Comparison of ENCODE assay signal across 8 cellular contexts in genomic region chrX:19990519-19991349, GRCh38. TPM values are rescaled to one million over a fixed set of nuclear protein-coding genes. Genes with fewer than 3 reads are reported as not detected.
DNase-seq lines count a peak whose midpoint lies in the region; ATAC-seq and TF ChIP-seq lines count a peak whose summit lies in the region.

TSS of gene BCLAF3 (minus strand) at chrX:19991061. CDS start at chrX:19970264, 20,797 bp downstream.

- no peaks in the 10 kb centered on the region for H3K27me3 ChIP-seq in DND-41 (ENCODE audit: insufficient read depth, low read length, poor library complexity)

- H3K4me3 ChIP-seq in DND-41 (ENCODE audit: low read depth in 1 of 2, low read length in 2 of 2) (peak within 1 kb of the TSS; percentile 50 to 77), fibroblast of mammary gland (ENCODE audit: control insufficient read depth, low read depth, low read length) (peak within 1 kb of the TSS; percentile 57)

- H4K20me1 ChIP-seq in DND-41 (ENCODE audit: insufficient read depth, low read length), result no peaks in the 10 kb centered on the region

- no peaks in the 10 kb centered on the region for H3K9me3 Mint-ChIP-seq in activated T-helper 1 cell treated with anti-CD3 and anti-CD28 coated beads, Interleukin-12 subunit alpha, Interleukin-12 subunit beta, Interleukin-2, Interleukin-4 antibody, amounts not matched to agents 30 ng/mL and 10 ng/mL and 1 ng/mL, durations not matched to agents 14 hours and 24 hours and 36 hours
- peaks cover 4% of the 10 kb centered on the region for H3K9me3 Mint-ChIP-seq in natural killer cell treated with Interleukin-12 subunit alpha and Interleukin-12 subunit beta and Interleukin-15 and Interleukin-18, amount 100 ng/mL, for 72 hours

- peak within 1 kb of the TSS; percentile 85 for H3K4me2 ChIP-seq in DND-41 (ENCODE audit: insufficient read depth, low read length)

- peaks cover 17% of the 10 kb centered on the region for H3K4me1 Mint-ChIP-seq in activated T-helper 1 cell treated with anti-CD3 and anti-CD28 coated beads, Interleukin-12 subunit alpha, Interleukin-12 subunit beta, Interleukin-2, Interleukin-4 antibody, amounts not matched to agents 30 ng/mL and 10 ng/mL and 1 ng/mL, durations not matched to agents 14 hours and 24 hours and 36 hours (ENCODE audit: low read depth)
- peaks cover 12% of the 10 kb centered on the region in 2 donors for H3K4me1 Mint-ChIP-seq in natural killer cell treated with Interleukin-12 subunit alpha and Interleukin-12 subunit beta and Interleukin-15 and Interleukin-18, amount 100 ng/mL, for 72 hours (ENCODE audit: low read depth in 2 of 2)

- TF ChIP-seq CTCF in DND-41 (IDR thresholded peaks at IDR 0.05; ENCODE audit: borderline replicate concordance, extremely low read depth, low read length, poor library complexity, severe bottlenecking), result peak; percentile 75
- no peak for TF ChIP-seq CTCF in fibroblast of mammary gland (conservative IDR thresholded peaks at IDR 0.05; ENCODE audit: control insufficient read depth, insufficient read depth, low read depth, low read length)

- in situ Hi-C loops in KBM-7 (cut with MboI; ENCODE audit: low pct_unique_long_range_greater_than_20kb, low sequenced_read_pairs), result no loop called here

- H3K9me3 ChIP-seq in DND-41 (ENCODE audit: insufficient read depth, low read length, severe bottlenecking), result no peaks in the 10 kb centered on the region

- DNase-seq in DND-41, result peak; percentile 90
- DNase-seq in KBM-7, result peak; percentile 95
- DNase-seq in activated T-helper 1 cell treated with anti-CD3 and anti-CD28 coated beads, Interleukin-12 subunit alpha, Interleukin-12 subunit beta, Interleukin-2, Interleukin-4 antibody, amounts not matched to agents 30 ng/mL and 10 ng/mL and 1 ng/mL, durations not matched to agents 14 hours and 24 hours and 36 hours (ENCODE audit: low spot score), result peak; percentile 81
- DNase-seq in fibroblast of mammary gland (ENCODE audit: low read depth), result peak; percentile 78
- DNase-seq in natural killer cell treated with Interleukin-12 subunit alpha and Interleukin-12 subunit beta and Interleukin-15 and Interleukin-18, amount 100 ng/mL, for 72 hours (ENCODE audit: low spot score), result peak; percentile 92
- DNase-seq in stimulated activated naive CD4-positive, alpha-beta T cell treated with Interleukin-2 at 50 U/mL for 16 hours (lab: John Stamatoyannopoulos, UW), result peak; percentile 80

- H3K4me1 ChIP-seq in DND-41 (ENCODE audit: insufficient read depth, low read length), result peaks cover 21% of the 10 kb centered on the region

- H3K4me3 Mint-ChIP-seq in activated T-helper 1 cell treated with anti-CD3 and anti-CD28 coated beads, Interleukin-12 subunit alpha, Interleukin-12 subunit beta, Interleukin-2, Interleukin-4 antibody, amounts not matched to agents 30 ng/mL and 10 ng/mL and 1 ng/mL, durations not matched to agents 14 hours and 24 hours and 36 hours, result peak within 1 kb of the TSS; percentile 94
- H3K4me3 Mint-ChIP-seq in natural killer cell treated with Interleukin-12 subunit alpha and Interleukin-12 subunit beta and Interleukin-15 and Interleukin-18, amount 100 ng/mL, for 72 hours, result peak within 1 kb of the TSS; percentile 96

- H3K79me2 ChIP-seq in DND-41 (ENCODE audit: insufficient read depth, low read length), result peaks cover 20% of the 10 kb centered on the region

- peaks cover under 1% of the 10 kb centered on the region for H3K36me3 Mint-ChIP-seq in activated T-helper 1 cell treated with anti-CD3 and anti-CD28 coated beads, Interleukin-12 subunit alpha, Interleukin-12 subunit beta, Interleukin-2, Interleukin-4 antibody, amounts not matched to agents 30 ng/mL and 10 ng/mL and 1 ng/mL, durations not matched to agents 14 hours and 24 hours and 36 hours (ENCODE audit: low read depth)
- no peaks in the 10 kb centered on the region for H3K36me3 Mint-ChIP-seq in natural killer cell treated with Interleukin-12 subunit alpha and Interleukin-12 subunit beta and Interleukin-15 and Interleukin-18, amount 100 ng/mL, for 72 hours

- H3K36me3 ChIP-seq in DND-41 (ENCODE audit: insufficient read depth, low read length), result no peaks in the 10 kb centered on the region

- H3K27me3 Mint-ChIP-seq in activated T-helper 1 cell treated with anti-CD3 and anti-CD28 coated beads, Interleukin-12 subunit alpha, Interleukin-12 subunit beta, Interleukin-2, Interleukin-4 antibody, amounts not matched to agents 30 ng/mL and 10 ng/mL and 1 ng/mL, durations not matched to agents 14 hours and 24 hours and 36 hours (ENCODE audit: insufficient read depth), result peaks cover 3% of the 10 kb centered on the region
- H3K27me3 Mint-ChIP-seq in natural killer cell treated with Interleukin-12 subunit alpha and Interleukin-12 subunit beta and Interleukin-15 and Interleukin-18, amount 100 ng/mL, for 72 hours, result peaks cover 0 to 6% of the 10 kb centered on the region in 2 donors

- intact Hi-C loops in activated T-helper 1 cell treated with anti-CD3 and anti-CD28 coated beads, Interleukin-12 subunit alpha, Interleukin-12 subunit beta, Interleukin-2, Interleukin-4 antibody, amounts not matched to agents 30 ng/mL and 10 ng/mL and 1 ng/mL, durations not matched to agents 14 hours and 24 hours and 36 hours (cut with micrococcal nuclease), result loop anchor here (1.0 to 10.0 kb wide), 11 partner anchors 26 to 1566 kb away; partner anchors contain the start of genes CDKL5, EIF1AX and PDHA1

- H2AFZ ChIP-seq in DND-41 (ENCODE audit: low read depth, low read length), result peak within 1 kb of the TSS; percentile 87

- ATAC-seq in DND-41 (ENCODE audit: insufficient read depth, low read depth) (peak; percentile 91), GM21723 (IDR thresholded peaks at IDR 0.05; ENCODE audit: unreplicated experiment) (peak; percentile 96)
- peak; percentile 95 to 96 for ATAC-seq in natural killer cell treated with Interleukin-12 subunit alpha and Interleukin-12 subunit beta and Interleukin-15 and Interleukin-18, amount 100 ng/mL, for 72 hours

- H3K27ac Mint-ChIP-seq in activated T-helper 1 cell treated with anti-CD3 and anti-CD28 coated beads, Interleukin-12 subunit alpha, Interleukin-12 subunit beta, Interleukin-2, Interleukin-4 antibody, amounts not matched to agents 30 ng/mL and 10 ng/mL and 1 ng/mL, durations not matched to agents 14 hours and 24 hours and 36 hours, result peak within 1 kb of the TSS; percentile 89
- H3K27ac Mint-ChIP-seq in natural killer cell treated with Interleukin-12 subunit alpha and Interleukin-12 subunit beta and Interleukin-15 and Interleukin-18, amount 100 ng/mL, for 72 hours, result peak within 1 kb of the TSS; percentile 55 to 78

- H3K27ac ChIP-seq in DND-41 (ENCODE audit: low read length), result peak within 1 kb of the TSS; percentile 76

- peak within 1 kb of the TSS; percentile 62 for H3K9ac ChIP-seq in DND-41 (ENCODE audit: low read depth, low read length)

TF ChIP-seq in PFSK-1, 5 proteins besides CTCF, POLR2A, EP300 and RAD21:
- TF ChIP-seq FOXP2 (optimal IDR thresholded peaks at IDR 0.05; ENCODE audit: borderline replicate concordance, extremely low read depth, extremely low read length, insufficient read depth) (peak; percentile 61), REST (IDR thresholded peaks at IDR 0.05; ENCODE audit: insufficient read depth in 1 of 2, low read depth in 2 of 2, low read length in 2 of 2) (no peak)

RNA-seq across cellular contexts. Expression of gene BCLAF3, which starts in this region (rescaled TPM):
- 3.3 TPM for polyA plus RNA-seq in PFSK-1 (2012; ENCODE audit: insufficient read length, low read depth)
- 5.4 and 6.2 TPM in 2 replicates for total RNA-seq in activated T-helper 1 cell treated with anti-CD3 and anti-CD28 coated beads, Interleukin-12 subunit alpha, Interleukin-12 subunit beta, Interleukin-2, Interleukin-4 antibody, amounts not matched to agents 30 ng/mL and 10 ng/mL and 1 ng/mL, durations not matched to agents 14 hours and 24 hours and 36 hours
- 1 to 10 TPM; 7.6 to 9.4 TPM for total RNA-seq in natural killer cell treated with Interleukin-12 subunit alpha and Interleukin-12 subunit beta and Interleukin-15 and Interleukin-18, amount 100 ng/mL, for 72 hours

Comparison
In these comparisons a context has a peak if more than half of its experiments do, and no peak if none do; other contexts are left out.
1. Peak in every context shown above with its lines: DNase-seq, ATAC-seq, H3K4me3 ChIP-seq and H3K27ac ChIP-seq.